ENCODE assay signal across 25 cellular contexts in genomic region chr2:11617984-11618707, GRCh38. TPM values are rescaled to one million over a fixed set of nuclear protein-coding genes. Genes with fewer than 3 reads are reported as not detected.
A peak's percentile ranks its signal among the peaks of the same experiment; 100 is the strongest.
DNase-seq lines count a peak whose midpoint lies in the region; ATAC-seq and TF ChIP-seq lines count a peak whose summit lies in the region.
"Had no signal": no experiment of that assay in that cellular context is flagged by ENCODE, and none has a peak within 500 bp of the region (broad histone marks: within the 10 kb centered on the region; RNA-seq: fewer than 3 reads in every experiment).

No MANE protein-coding gene starts in this region.

- TF ChIP-seq CTCF in heart right ventricle (IDR thresholded peaks at IDR 0.05) (no peak), left ventricle myocardium inferior (IDR thresholded peaks at IDR 0.05; ENCODE audit: borderline replicate concordance) (no peak), mucosa of descending colon (IDR thresholded peaks at IDR 0.05) (no peak), upper lobe of left lung (IDR thresholded peaks at IDR 0.05) (no peak)

- H3K36me3 Mint-ChIP-seq in central memory CD8-positive, alpha-beta T cell (ENCODE audit: insufficient read depth) = peaks cover 2% of the 10 kb centered on the region
- H3K36me3 Mint-ChIP-seq: CD4-positive, alpha-beta memory T cell had no signal

- intact Hi-C loops in heart right ventricle (cut with DNase I) = no loop called here
- intact Hi-C loops in left ventricle myocardium inferior (cut with micrococcal nuclease) = no loop called here
- intact Hi-C loops in mucosa of descending colon (cut with DNase I, micrococcal nuclease) = no loop called here
- intact Hi-C loops in left colon (cut with DNase I, micrococcal nuclease) = no loop called here

- H3K4me3 ChIP-seq in heart right ventricle (no peak overlapping the region), left ventricle myocardium inferior (no peak overlapping the region), mucosa of descending colon (no peak overlapping the region), upper lobe of left lung (no peak overlapping the region)
- H3K4me3 ChIP-seq: BLaER1 had no signal

- H3K36me3 ChIP-seq in heart right ventricle (peaks cover 0 to 35% (median 0%) of the 10 kb centered on the region in 9 donors), left ventricle myocardium inferior (peaks cover 30% of the 10 kb centered on the region), mucosa of descending colon (ENCODE audit: low read depth) (no peaks in the 10 kb centered on the region), upper lobe of left lung (no peaks in the 10 kb centered on the region)
- H3K36me3 ChIP-seq: BLaER1 had no signal

- H3K27me3 ChIP-seq in heart right ventricle = no peaks in the 10 kb centered on the region
- H3K27me3 ChIP-seq in left ventricle myocardium inferior (ENCODE audit: low read depth) = no peaks in the 10 kb centered on the region
- no peaks in the 10 kb centered on the region for H3K27me3 ChIP-seq in upper lobe of left lung
- H3K27me3 ChIP-seq: BLaER1 had no signal

- peak overlapping the region; percentile 78 for H3K27ac Mint-ChIP-seq in central memory CD8-positive, alpha-beta T cell (ENCODE audit: low read depth)
- H3K27ac Mint-ChIP-seq: HFFc6 had no signal

- H3K4me1 Mint-ChIP-seq in central memory CD8-positive, alpha-beta T cell = no peaks in the 10 kb centered on the region

- H3K27me3 Mint-ChIP-seq in central memory CD8-positive, alpha-beta T cell = no peaks in the 10 kb centered on the region

- H3K4me1 ChIP-seq in heart right ventricle (no peaks in the 10 kb centered on the region), left ventricle myocardium inferior (no peaks in the 10 kb centered on the region), mucosa of descending colon (ENCODE audit: low read depth) (no peaks in the 10 kb centered on the region), upper lobe of left lung (no peaks in the 10 kb centered on the region)
- H3K4me1 ChIP-seq: BLaER1 had no signal

- H3K4me3 Mint-ChIP-seq in central memory CD8-positive, alpha-beta T cell = no peak overlapping the region
- H3K4me3 Mint-ChIP-seq: CD4-positive, alpha-beta memory T cell; HFFc6 had no signal

- H3K27ac ChIP-seq in heart right ventricle = no peak overlapping the region
- no peak overlapping the region for H3K27ac ChIP-seq in left ventricle myocardium inferior (replicated peaks)
- H3K27ac ChIP-seq in upper lobe of left lung = no peak overlapping the region
- H3K27ac ChIP-seq: BLaER1, HL-60 had no signal

- TF ChIP-seq EP300 in upper lobe of left lung (IDR thresholded peaks at IDR 0.05) = no peak

- H3K9me3 Mint-ChIP-seq in central memory CD8-positive, alpha-beta T cell = no peaks in the 10 kb centered on the region
- H3K9me3 Mint-ChIP-seq: HFFc6 had no signal

- no peak for DNase-seq in heart right ventricle
- no peak for DNase-seq in left ventricle myocardium inferior
- DNase-seq in central memory CD8-positive, alpha-beta T cell (ENCODE audit: low spot score in 2 of 2) = no peak
- DNase-seq in mucosa of descending colon = no peak
- peak in 1 of 2 donors; percentile 84 for DNase-seq in upper lobe of left lung
- DNase-seq in NCI-H1092 treated with DMSO at 0.1 percent for 48 hours (lab: John Stamatoyannopoulos, UW) = no peak
- DNase-seq in left colon = no peak
- DNase-seq: CD4-positive, alpha-beta memory T cell; DMS153; GDM1; H7; HFFc6; IMR-90; Karpas-422; MM.1S; NCI-H1105; NCI-H1694; NK-92 treated with Interleukin-12 subunit alpha and Interleukin-12 subunit beta, amount 100 ng/mL, for 24 hours; Right ventricle myocardium superior had no signal

- ATAC-seq in heart right ventricle (peak in 5 of 8 donors; percentile 18 to 67 (median 31)), mucosa of descending colon (peak; percentile 22), upper lobe of left lung (ENCODE audit: low FRiP score in 2 of 2) (peak; percentile 23 to 55), left colon (no peak), HG02642 (IDR thresholded peaks at IDR 0.05; ENCODE audit: poor library complexity, unreplicated experiment) (no peak)
- peak; percentile 14 for ATAC-seq in central memory CD8-positive, alpha-beta T cell (replicated peaks; ENCODE audit: extremely low read depth, poor library complexity, severe bottlenecking)

- no peak for TF ChIP-seq POLR2A in upper lobe of left lung (IDR thresholded peaks at IDR 0.05)

- 94 to 95% methylated on average over 33 of the region's 33 CpGs for WGBS in heart right ventricle, 2 donors
- whole genome bisulfite sequencing in upper lobe of left lung, 2 donors = 92 to 96% methylated on average over 15 to 33 of the region's 33 CpGs

- H3K9me3 ChIP-seq in heart right ventricle (no peaks in the 10 kb centered on the region), left ventricle myocardium inferior (replicated peaks) (no peaks in the 10 kb centered on the region), mucosa of descending colon (no peaks in the 10 kb centered on the region), upper lobe of left lung (no peaks in the 10 kb centered on the region)
- H3K9me3 ChIP-seq: BLaER1 had no signal

RNA-seq across cellular contexts. Expression of gene NTSR2, which starts 51.8 kb away (rescaled TPM):
- total RNA-seq in heart right ventricle (under 1 TPM in 1 of 10 donors, not detected in 9; 0.15 TPM), left ventricle myocardium inferior (not detected), mucosa of descending colon (not detected), upper lobe of left lung (not detected), left colon (not detected)
- under 1 TPM in 1 of 2 donors, not detected in 1; 0.10 TPM for polyA plus RNA-seq in heart right ventricle
- total RNA-seq: CD4-positive, alpha-beta memory T cell; Daoy; H7; HFFc6; HT1080; IMR-90; NCI-H460 had no signal
- polyA plus RNA-seq: CD4-positive, alpha-beta memory T cell; IMR-90 had no signal

Comparison
In these comparisons a context has a peak if more than half of its experiments do, and no peak if none do; other contexts are left out.
1. ATAC-seq: peak in heart right ventricle (5 of 8), central memory CD8-positive, alpha-beta T cell (single experiment), mucosa of descending colon (single experiment) and upper lobe of left lung (2 of 2); none in left colon (single experiment) and HG02642 (single experiment).